ENCODE assay signal across 8 cellular contexts in genomic region chr11:65262775-65263174, GRCh38. TPM values are rescaled to one million over a fixed set of nuclear protein-coding genes. Genes with fewer than 3 reads are reported as not detected.
DNase-seq lines count a peak whose midpoint lies in the region; ATAC-seq lines count a peak whose summit lies in the region.

No MANE protein-coding gene starts in this region.

- H3K9me3 ChIP-seq in right cardiac atrium (ENCODE audit: control insufficient read depth, low read length) = no peaks in the 10 kb centered on the region

- POLR2A ChIA-PET in T-cell (lab: Charles Lee) = interaction anchor here in 1 of 2 donors (0.6 kb wide), 1 partner anchor 234 kb away, joined by 3 read pairs; no protein-coding TSS in a partner anchor

- CTCF ChIA-PET in T-cell (lab: Charles Lee) = interaction anchor here in 1 of 2 donors (1.1 to 1.7 kb wide), 2 partner anchors 37 to 52 kb away, joined by 3 to 5 read pairs; partner anchors contain the start of gene CDC42EP2

- peak; percentile 16 for DNase-seq in NCI-H510A treated with DMSO at 0.1 percent for 48 hours (lab: John Stamatoyannopoulos, UW)
- DNase-seq in NCI-H510A (lab: John Stamatoyannopoulos, UW) = no peak
- DNase-seq in T-cell = no peak
- DNase-seq in right cardiac atrium = no peak
- no peak for DNase-seq in stimulated activated naive B cell treated with anti-CD40 and anti-IgM and Interleukin-4, amounts not matched to agents 10 μg/mL and 1 μg/mL and 100 μg/mL, for 72 hours
- no peak for DNase-seq in GM19238 (ENCODE audit: insufficient read length, low spot score)
- no peak for DNase-seq in NCI-H2081 treated with DMSO at 0.1 percent for 48 hours (lab: John Stamatoyannopoulos, UW)

- H3K27me3 Mint-ChIP-seq in T-cell = no peaks in the 10 kb centered on the region
- H3K27me3 Mint-ChIP-seq in stimulated activated naive B cell treated with anti-CD40 and anti-IgM and Interleukin-4, amounts not matched to agents 10 μg/mL and 1 μg/mL and 100 μg/mL, for 72 hours = no peaks in the 10 kb centered on the region

- no peaks in the 10 kb centered on the region for H3K9me3 Mint-ChIP-seq in T-cell
- no peaks in the 10 kb centered on the region for H3K9me3 Mint-ChIP-seq in stimulated activated naive B cell treated with anti-CD40 and anti-IgM and Interleukin-4, amounts not matched to agents 10 μg/mL and 1 μg/mL and 100 μg/mL, for 72 hours

- no peaks in the 10 kb centered on the region for H3K27me3 ChIP-seq in right cardiac atrium (ENCODE audit: control insufficient read depth, insufficient read depth)

- ATAC-seq in T-cell (replicated peaks in 1 of 4) (no peak), right cardiac atrium (no peak), GM21717 (IDR thresholded peaks at IDR 0.05; ENCODE audit: unreplicated experiment) (no peak)
- ATAC-seq in stimulated activated naive B cell treated with anti-CD40 and anti-IgM and Interleukin-4, amounts not matched to agents 10 μg/mL and 1 μg/mL and 100 μg/mL, for 72 hours (replicated peaks) = no peak

- 32% methylated on average over 6 of the region's 6 CpGs for WGBS in right cardiac atrium

- intact Hi-C loops in right cardiac atrium (cut with DNase I) = no loop called here

- peaks cover 33 to 53% (median 49%) of the 10 kb centered on the region in 3 donors for H3K4me1 Mint-ChIP-seq in T-cell
- peaks cover 28 to 37% of the 10 kb centered on the region in 2 donors for H3K4me1 Mint-ChIP-seq in stimulated activated naive B cell treated with anti-CD40 and anti-IgM and Interleukin-4, amounts not matched to agents 10 μg/mL and 1 μg/mL and 100 μg/mL, for 72 hours

- peaks cover 2% of the 10 kb centered on the region for H3K4me1 ChIP-seq in right cardiac atrium (ENCODE audit: control insufficient read depth, insufficient read depth, low read length)

- peak overlapping the region; percentile 61 to 82 for H3K27ac Mint-ChIP-seq in T-cell
- peak overlapping the region; percentile 92 for H3K27ac Mint-ChIP-seq in stimulated activated naive B cell treated with anti-CD40 and anti-IgM and Interleukin-4, amounts not matched to agents 10 μg/mL and 1 μg/mL and 100 μg/mL, for 72 hours

- no peaks in the 10 kb centered on the region for H3K36me3 Mint-ChIP-seq in T-cell
- peaks cover 15 to 28% of the 10 kb centered on the region in 2 donors for H3K36me3 Mint-ChIP-seq in stimulated activated naive B cell treated with anti-CD40 and anti-IgM and Interleukin-4, amounts not matched to agents 10 μg/mL and 1 μg/mL and 100 μg/mL, for 72 hours

- no peak overlapping the region for H3K27ac ChIP-seq in right cardiac atrium (ENCODE audit: low read length)

- peak overlapping the region; percentile 82 to 90 (median 86) for H3K4me3 Mint-ChIP-seq in T-cell
- H3K4me3 Mint-ChIP-seq in stimulated activated naive B cell treated with anti-CD40 and anti-IgM and Interleukin-4, amounts not matched to agents 10 μg/mL and 1 μg/mL and 100 μg/mL, for 72 hours = peak overlapping the region; percentile 76 to 83

- peak overlapping the region; percentile 72 for H3K4me3 ChIP-seq in right cardiac atrium (ENCODE audit: low read length)

RNA-seq across cellular contexts. Expression of gene POLA2, which starts 1.0 kb away (rescaled TPM):
- total RNA-seq in T-cell = 10 to 100 TPM; 15.1 to 24.2 (median 20.4) TPM
- 10 to 100 TPM in 1 of 4 donors, 1 to 10 TPM in 3; 5.8 to 13.1 (median 7.5) TPM for total RNA-seq in right cardiac atrium
- 5.7 TPM for polyA plus RNA-seq in right cardiac atrium

RNA-seq across cellular contexts. Expression of gene CDC42EP2, which starts 51.9 kb away (rescaled TPM):
- 1 to 10 TPM in 2 of 5 donors, under 1 TPM in 3; 0.69 to 2.4 (median 0.79) TPM for total RNA-seq in T-cell
- 10 to 100 TPM in 2 of 4 donors, 1 to 10 TPM in 2; 9.1 to 21.2 (median 10.7) TPM for total RNA-seq in right cardiac atrium
- 12.2 TPM for polyA plus RNA-seq in right cardiac atrium
